ENCODE assay signal across 24 cellular contexts in genomic region chr10:108956149-108956548, GRCh38.
"Had no signal": no experiment of that assay in that cellular context is flagged by ENCODE, and none has a peak within 500 bp of the region (broad histone marks: within the 10 kb centered on the region; RNA-seq: fewer than 3 reads in every experiment).

No MANE protein-coding gene starts in this region.

- H3K4me3 Mint-ChIP-seq: activated B cell treated with CpG ODN at 0.5 μM for 24 hours; activated CD4-positive, alpha-beta T cell treated with anti-CD3 and anti-CD28 coated beads, Interleukin-2, amount 10 ng/mL, durations not matched to agents 24 days and 14 days; activated CD8-positive, alpha-beta memory T cell treated with anti-CD3 and anti-CD28 coated beads, Interleukin-2, amount 10 ng/mL, durations not matched to agents 7 days and 5 days; activated naive CD8-positive, alpha-beta T cell treated with anti-CD3 and anti-CD28 coated beads, Interleukin-2, amount 50 U/mL, for 24 hours; activated T-cell treated with anti-CD3 and anti-CD28 coated beads, Interleukin-2, amount 50 U/mL, for 24 hours; activated T-helper 1 cell treated with anti-CD3 and anti-CD28 coated beads, Interleukin-12 subunit alpha, Interleukin-12 subunit beta, Interleukin-2, Interleukin-4 antibody, amounts not matched to agents 30 ng/mL and 10 ng/mL and 1 ng/mL, durations not matched to agents 14 hours and 24 hours and 36 hours; T-cell had no signal

- H3K27ac Mint-ChIP-seq: activated B cell treated with CpG ODN at 0.5 μM for 24 hours; activated CD4-positive, alpha-beta T cell treated with anti-CD3 and anti-CD28 coated beads, Interleukin-2, amount 10 ng/mL, durations not matched to agents 24 days and 14 days; activated CD8-positive, alpha-beta memory T cell treated with anti-CD3 and anti-CD28 coated beads, Interleukin-2, amount 10 ng/mL, durations not matched to agents 7 days and 5 days; activated naive CD4-positive, alpha-beta T cell treated with anti-CD3 and anti-CD28 coated beads, Interleukin-2, amount 50 U/mL, for 72 hours; activated naive CD8-positive, alpha-beta T cell treated with anti-CD3 and anti-CD28 coated beads, Interleukin-2, amount 50 U/mL, for 24 hours; activated T-cell treated with anti-CD3 and anti-CD28 coated beads, Interleukin-2, amount 50 U/mL, for 24 hours; activated T-helper 1 cell treated with anti-CD3 and anti-CD28 coated beads, Interleukin-12 subunit alpha, Interleukin-12 subunit beta, Interleukin-2, Interleukin-4 antibody, amounts not matched to agents 30 ng/mL and 10 ng/mL and 1 ng/mL, durations not matched to agents 14 hours and 24 hours and 36 hours; T-cell had no signal

- H3K36me3 Mint-ChIP-seq: activated CD8-positive, alpha-beta memory T cell treated with anti-CD3 and anti-CD28 coated beads, Interleukin-2, amount 10 ng/mL, durations not matched to agents 7 days and 5 days; T-cell had no signal

- H3K27me3 Mint-ChIP-seq: activated B cell treated with CpG ODN at 0.5 μM for 24 hours; activated CD4-positive, alpha-beta T cell treated with anti-CD3 and anti-CD28 coated beads, Interleukin-2, amount 10 ng/mL, durations not matched to agents 24 days and 14 days; activated CD8-positive, alpha-beta memory T cell treated with anti-CD3 and anti-CD28 coated beads, Interleukin-2, amount 10 ng/mL, durations not matched to agents 7 days and 5 days; activated naive CD8-positive, alpha-beta T cell treated with anti-CD3 and anti-CD28 coated beads, Interleukin-2, amount 50 U/mL, for 24 hours; activated T-cell treated with anti-CD3 and anti-CD28 coated beads, Interleukin-2, amount 50 U/mL, for 24 hours; T-cell had no signal

- DNase-seq: activated B cell treated with CpG ODN at 0.5 μM for 24 hours; activated CD4-positive, alpha-beta T cell treated with anti-CD3 and anti-CD28 coated beads for 1 hour; activated CD4-positive, alpha-beta T cell treated with anti-CD3 and anti-CD28 coated beads, Interleukin-2, amount 10 ng/mL, durations not matched to agents 24 days and 14 days; activated CD4-positive, alpha-beta T cell treated with anti-CD3 and anti-CD28 coated beads, Interleukin-2, amount 50 U/mL, for 48 hours; activated CD8-positive, alpha-beta memory T cell treated with anti-CD3 and anti-CD28 coated beads, Interleukin-2, amount 10 ng/mL, durations not matched to agents 7 days and 5 days; activated effector memory CD4-positive, alpha-beta T cell treated with Interleukin-2 at 50 U/mL for 16 hours; activated naive CD4-positive, alpha-beta T cell; activated naive CD8-positive, alpha-beta T cell treated with anti-CD3 and anti-CD28 coated beads, Interleukin-2, amount 50 U/mL, for 24 hours; activated T-cell treated with anti-CD3 and anti-CD28 coated beads, Interleukin-2, amount 50 U/mL, for 24 hours; KBM-7; MM.1S; NCI-H1105; NCI-H1436; NCI-H1694 treated with DMSO at 0.1 percent for 48 hours; NCI-H2029 treated with DMSO at 0.1 percent for 48 hours; NCI-H510A treated with DMSO at 0.1 percent for 48 hours; NCI-H69; NK-92 treated with Interleukin-12 subunit alpha and Interleukin-12 subunit beta, amount 100 ng/mL, for 24 hours; SIG-M5; T-cell; T-helper 2 cell; T1000 had no signal

- H3K4me1 Mint-ChIP-seq: activated B cell treated with CpG ODN at 0.5 μM for 24 hours; activated CD4-positive, alpha-beta T cell treated with anti-CD3 and anti-CD28 coated beads, Interleukin-2, amount 10 ng/mL, durations not matched to agents 24 days and 14 days; activated CD8-positive, alpha-beta memory T cell treated with anti-CD3 and anti-CD28 coated beads, Interleukin-2, amount 10 ng/mL, durations not matched to agents 7 days and 5 days; activated naive CD8-positive, alpha-beta T cell treated with anti-CD3 and anti-CD28 coated beads, Interleukin-2, amount 50 U/mL, for 24 hours; T-cell had no signal
